ENCODE assay signal across 20 cellular contexts in genomic region chr22:28373841-28374240, GRCh38.
DNase-seq lines count a peak whose midpoint lies in the region; ATAC-seq and TF ChIP-seq lines count a peak whose summit lies in the region.
"Had no signal": no experiment of that assay in that cellular context is flagged by ENCODE, and none has a peak within 500 bp of the region (broad histone marks: within the 10 kb centered on the region; RNA-seq: fewer than 3 reads in every experiment).

No MANE protein-coding gene starts in this region.

- H3K9me3 ChIP-seq in psoas muscle (peaks cover 4% of the 10 kb centered on the region), tibial nerve (peaks cover 0 to 5% (median 2%) of the 10 kb centered on the region in 4 donors)
- H3K9me3 ChIP-seq: neutrophil, uterus had no signal

- no peak for DNase-seq in activated CD8-positive, alpha-beta T cell treated with anti-CD3 and anti-CD28 coated beads for 36 hours
- no peak for DNase-seq in activated CD8-positive, alpha-beta T cell treated with anti-CD3 and anti-CD28 coated beads, Interleukin-2, amount 10 ng/mL, durations not matched to agents 7 days and 5 days
- DNase-seq in NOMO-1 treated with DMSO at 0.1 percent for 48 hours (lab: John Stamatoyannopoulos, UW; ENCODE audit: unreplicated experiment) (peak; percentile 81), choroid plexus epithelial cell (ENCODE audit: low read depth) (peak; percentile 44), psoas muscle (no peak), tibial nerve (ENCODE audit: low spot score in 2 of 2) (no peak), NCI-H748 (lab: John Stamatoyannopoulos, UW; ENCODE audit: unreplicated experiment) (no peak)
- DNase-seq: activated CD4-positive, alpha-beta T cell treated with anti-CD3 and anti-CD28 coated beads for 36 hours; activated T-cell treated with anti-CD3 and anti-CD28 coated beads, Interleukin-2, amount 50 U/mL, for 48 hours; amniotic stem cell; Calu3; dorsolateral prefrontal cortex; H7; NCI-H1436; NCI-H510A treated with DMSO at 0.1 percent for 48 hours; stimulated activated naive CD4-positive, alpha-beta T cell; uterus had no signal

- H3K27ac ChIP-seq in psoas muscle (no peak overlapping the region), tibial nerve (no peak overlapping the region)
- H3K27ac ChIP-seq: dorsolateral prefrontal cortex, neutrophil, uterus had no signal

- TF ChIP-seq POLR2A in tibial nerve (IDR thresholded peaks at IDR 0.05): no peak

- peaks cover 11% of the 10 kb centered on the region for H3K4me1 Mint-ChIP-seq in activated CD8-positive, alpha-beta T cell treated with anti-CD3 and anti-CD28 coated beads for 36 hours (ENCODE audit: low read depth)
- peaks cover 45% of the 10 kb centered on the region for H3K4me1 Mint-ChIP-seq in activated CD8-positive, alpha-beta T cell treated with anti-CD3 and anti-CD28 coated beads, Interleukin-2, amount 10 ng/mL, durations not matched to agents 7 days and 5 days (ENCODE audit: low read depth)
- H3K4me1 Mint-ChIP-seq: memory B cell had no signal

- H3K27me3 Mint-ChIP-seq in activated CD8-positive, alpha-beta T cell treated with anti-CD3 and anti-CD28 coated beads for 36 hours: no peaks in the 10 kb centered on the region
- H3K27me3 Mint-ChIP-seq in activated CD8-positive, alpha-beta T cell treated with anti-CD3 and anti-CD28 coated beads, Interleukin-2, amount 10 ng/mL, durations not matched to agents 7 days and 5 days (ENCODE audit: low read depth): no peaks in the 10 kb centered on the region
- H3K27me3 Mint-ChIP-seq: activated CD4-positive, alpha-beta T cell treated with anti-CD3 and anti-CD28 coated beads for 36 hours; memory B cell had no signal

- POLR2A ChIA-PET in activated CD8-positive, alpha-beta T cell treated with anti-CD3 and anti-CD28 coated beads for 36 hours (lab: Charles Lee): no interaction called here
- POLR2A ChIA-PET in activated CD8-positive, alpha-beta T cell treated with anti-CD3 and anti-CD28 coated beads, Interleukin-2, amount 10 ng/mL, durations not matched to agents 7 days and 5 days (lab: Charles Lee): no interaction called here

- H3K36me3 Mint-ChIP-seq in activated CD8-positive, alpha-beta T cell treated with anti-CD3 and anti-CD28 coated beads for 36 hours (ENCODE audit: low read depth): no peaks in the 10 kb centered on the region
- H3K36me3 Mint-ChIP-seq in activated CD8-positive, alpha-beta T cell treated with anti-CD3 and anti-CD28 coated beads, Interleukin-2, amount 10 ng/mL, durations not matched to agents 7 days and 5 days (ENCODE audit: low read depth): peaks cover 2% of the 10 kb centered on the region
- H3K36me3 Mint-ChIP-seq: memory B cell had no signal

- CTCF ChIA-PET in activated CD8-positive, alpha-beta T cell treated with anti-CD3 and anti-CD28 coated beads for 36 hours (lab: Charles Lee): no interaction called here
- CTCF ChIA-PET in activated CD8-positive, alpha-beta T cell treated with anti-CD3 and anti-CD28 coated beads, Interleukin-2, amount 10 ng/mL, durations not matched to agents 7 days and 5 days (lab: Charles Lee): no interaction called here

- H3K27ac Mint-ChIP-seq in activated CD8-positive, alpha-beta T cell treated with anti-CD3 and anti-CD28 coated beads for 36 hours: no peak overlapping the region
- H3K27ac Mint-ChIP-seq in activated CD8-positive, alpha-beta T cell treated with anti-CD3 and anti-CD28 coated beads, Interleukin-2, amount 10 ng/mL, durations not matched to agents 7 days and 5 days: no peak overlapping the region
- H3K27ac Mint-ChIP-seq: activated CD4-positive, alpha-beta T cell treated with anti-CD3 and anti-CD28 coated beads for 36 hours; memory B cell had no signal

- H3K36me3 ChIP-seq in psoas muscle (ENCODE audit: insufficient read depth in 1 of 2, low read depth in 1 of 2): no peaks in the 10 kb centered on the region
- H3K36me3 ChIP-seq in tibial nerve: no peaks in the 10 kb centered on the region
- H3K36me3 ChIP-seq: neutrophil, uterus had no signal

- intact Hi-C loops in activated CD8-positive, alpha-beta T cell treated with anti-CD3 and anti-CD28 coated beads for 36 hours (cut with micrococcal nuclease): no loop called here
- intact Hi-C loops in psoas muscle (cut with DNase I): no loop called here

- H3K27me3 ChIP-seq in psoas muscle (ENCODE audit: insufficient read depth in 3 of 3, low read length in 2 of 3): no peaks in the 10 kb centered on the region
- no peaks in the 10 kb centered on the region for H3K27me3 ChIP-seq in tibial nerve
- H3K27me3 ChIP-seq: dorsolateral prefrontal cortex, neutrophil, uterus had no signal

- no peak overlapping the region for H3K4me3 ChIP-seq in choroid plexus epithelial cell (ENCODE audit: low read depth, low read length)
- H3K4me3 ChIP-seq in psoas muscle: no peak overlapping the region
- H3K4me3 ChIP-seq in tibial nerve: no peak overlapping the region
- H3K4me3 ChIP-seq: dorsolateral prefrontal cortex, uterus had no signal

- no peak for TF ChIP-seq EP300 in tibial nerve (IDR thresholded peaks at IDR 0.05)

- peaks cover 51% of the 10 kb centered on the region for H3K4me1 ChIP-seq in psoas muscle
- peaks cover 0 to 24% (median 0%) of the 10 kb centered on the region in 4 donors for H3K4me1 ChIP-seq in tibial nerve
- H3K4me1 ChIP-seq: uterus had no signal

- peaks cover 2% of the 10 kb centered on the region for H3K9me3 Mint-ChIP-seq in activated CD8-positive, alpha-beta T cell treated with anti-CD3 and anti-CD28 coated beads for 36 hours
- no peaks in the 10 kb centered on the region for H3K9me3 Mint-ChIP-seq in activated CD8-positive, alpha-beta T cell treated with anti-CD3 and anti-CD28 coated beads, Interleukin-2, amount 10 ng/mL, durations not matched to agents 7 days and 5 days (ENCODE audit: insufficient read depth)

- TF ChIP-seq CTCF in activated CD8-positive, alpha-beta T cell treated with anti-CD3 and anti-CD28 coated beads for 36 hours (IDR thresholded peaks at IDR 0.05): no peak
- TF ChIP-seq CTCF in choroid plexus epithelial cell (conservative IDR thresholded peaks at IDR 0.05; ENCODE audit: low read depth, low read length) (no peak), psoas muscle (IDR thresholded peaks at IDR 0.05) (no peak), tibial nerve (IDR thresholded peaks at IDR 0.05) (no peak)

- H3K4me3 Mint-ChIP-seq in activated CD8-positive, alpha-beta T cell treated with anti-CD3 and anti-CD28 coated beads for 36 hours: no peak overlapping the region
- no peak overlapping the region for H3K4me3 Mint-ChIP-seq in activated CD8-positive, alpha-beta T cell treated with anti-CD3 and anti-CD28 coated beads, Interleukin-2, amount 10 ng/mL, durations not matched to agents 7 days and 5 days
- H3K4me3 Mint-ChIP-seq: activated CD4-positive, alpha-beta T cell treated with anti-CD3 and anti-CD28 coated beads for 36 hours; memory B cell had no signal

- peak; percentile 20 for ATAC-seq in activated CD8-positive, alpha-beta T cell treated with anti-CD3 and anti-CD28 coated beads for 36 hours
- ATAC-seq in activated CD8-positive, alpha-beta T cell treated with anti-CD3 and anti-CD28 coated beads, Interleukin-2, amount 10 ng/mL, durations not matched to agents 7 days and 5 days: no peak
- ATAC-seq in psoas muscle (peak in 3 of 4 donors; percentile 72 to 81 (median 77)), GM21717 (IDR thresholded peaks at IDR 0.05; ENCODE audit: unreplicated experiment) (no peak)
- ATAC-seq: activated CD4-positive, alpha-beta T cell treated with anti-CD3 and anti-CD28 coated beads for 36 hours had no signal

- WGBS in psoas muscle, 3 donors: 37 to 52% (median 40%) methylated on average over 2 of the region's 2 CpGs
- WGBS in tibial nerve, 2 donors: 60 to 64% methylated on average over 2 of the region's 2 CpGs

Comparison
In these comparisons a context has a peak if more than half of its experiments do, and no peak if none do; other contexts are left out.
1. ATAC-seq: peak in activated CD8-positive, alpha-beta T cell treated with anti-CD3 and anti-CD28 coated beads for 36 hours (single experiment) and psoas muscle (3 of 4); none in activated CD8-positive, alpha-beta T cell treated with anti-CD3 and anti-CD28 coated beads, Interleukin-2, amount 10 ng/mL, durations not matched to agents 7 days and 5 days (single experiment) and GM21717 (single experiment).
2. DNase-seq: peak in NOMO-1 treated with DMSO at 0.1 percent for 48 hours (single experiment) and choroid plexus epithelial cell (single experiment); none in activated CD8-positive, alpha-beta T cell treated with anti-CD3 and anti-CD28 coated beads for 36 hours (single experiment), activated CD8-positive, alpha-beta T cell treated with anti-CD3 and anti-CD28 coated beads, Interleukin-2, amount 10 ng/mL, durations not matched to agents 7 days and 5 days (single experiment), psoas muscle (0 of 2), tibial nerve (0 of 2) and NCI-H748 (single experiment).